ENCODE assay signal across 8 cellular contexts in genomic region chr5:57174128-57174849, GRCh38. TPM values are rescaled to one million over a fixed set of nuclear protein-coding genes. Genes with fewer than 3 reads are reported as not detected.
DNase-seq lines count a peak whose midpoint lies in the region; ATAC-seq and TF ChIP-seq lines count a peak whose summit lies in the region.

No MANE protein-coding gene starts in this region.

- no peak for TF ChIP-seq POLR2A in esophagus squamous epithelium (IDR thresholded peaks at IDR 0.05)

- no peaks in the 10 kb centered on the region for H3K9me3 ChIP-seq in esophagus squamous epithelium
- no peaks in the 10 kb centered on the region for H3K9me3 ChIP-seq in naive thymus-derived CD4-positive, alpha-beta T cell (ENCODE audit: control insufficient read depth in 2 of 3, low read length in 3 of 3)

- peak overlapping the region; percentile 91 to 100 (median 99) for H3K27ac Mint-ChIP-seq in IgD-negative memory B cell
- peak overlapping the region; percentile 99 for H3K27ac Mint-ChIP-seq in activated CD4-positive, alpha-beta memory T cell treated with anti-CD3 and anti-CD28 coated beads, Interleukin-2, amount 10 ng/mL, durations not matched to agents 7 days and 5 days
- H3K27ac Mint-ChIP-seq in naive thymus-derived CD4-positive, alpha-beta T cell: peak overlapping the region; percentile 92 to 100 (median 98)

- WGBS in esophagus squamous epithelium, 2 donors: 0% methylated on average over 22 of the region's 47 CpGs

- DNase-seq in AG20443 (ENCODE audit: low spot score) (peak; percentile 32), esophagus squamous epithelium (lab: John Stamatoyannopoulos, UW) (no peak), NCI-H1048 (lab: John Stamatoyannopoulos, UW) (no peak)
- peak; percentile 41 for DNase-seq in activated CD4-positive, alpha-beta memory T cell treated with anti-CD3 and anti-CD28 coated beads, Interleukin-2, amount 10 ng/mL, durations not matched to agents 7 days and 5 days
- peak in 7 of 9 donors; percentile 29 to 49 (median 34) for DNase-seq in naive thymus-derived CD4-positive, alpha-beta T cell

- H3K36me3 ChIP-seq in esophagus squamous epithelium: no peaks in the 10 kb centered on the region
- H3K36me3 ChIP-seq in naive thymus-derived CD4-positive, alpha-beta T cell (ENCODE audit: control insufficient read depth in 2 of 3, insufficient read depth in 3 of 3, low read length in 3 of 3): peaks cover 0 to 9% (median 0%) of the 10 kb centered on the region in 3 experiments

- peak overlapping the region; percentile 100 for H3K27ac ChIP-seq in esophagus squamous epithelium
- H3K27ac ChIP-seq in naive thymus-derived CD4-positive, alpha-beta T cell (ENCODE audit: low read depth, low read length): peak overlapping the region; percentile 99

- POLR2A ChIA-PET in activated CD4-positive, alpha-beta memory T cell treated with anti-CD3 and anti-CD28 coated beads, Interleukin-2, amount 10 ng/mL, durations not matched to agents 7 days and 5 days (lab: Charles Lee): interaction anchor here (0.9 to 1.9 kb wide), 11 partner anchors 8 to 845 kb away, joined by 3 to 21 read pairs (median 4); partner anchors contain the start of genes MAP3K1 and SETD9
- POLR2A ChIA-PET in naive thymus-derived CD4-positive, alpha-beta T cell (lab: Charles Lee): interaction anchor here (0.5 to 1.3 kb wide), 6 partner anchors 14 to 515 kb away, joined by 3 to 6 read pairs (median 3); no protein-coding TSS in a partner anchor

- H3K4me3 Mint-ChIP-seq in IgD-negative memory B cell: peak overlapping the region; percentile 82 to 100 (median 100)
- peak overlapping the region; percentile 96 for H3K4me3 Mint-ChIP-seq in activated CD4-positive, alpha-beta memory T cell treated with anti-CD3 and anti-CD28 coated beads, Interleukin-2, amount 10 ng/mL, durations not matched to agents 7 days and 5 days
- H3K4me3 Mint-ChIP-seq in naive thymus-derived CD4-positive, alpha-beta T cell: peak overlapping the region; percentile 89 to 100 (median 97)

- intact Hi-C loops in esophagus squamous epithelium (cut with DNase I): no loop called here
- intact Hi-C loops in naive thymus-derived CD4-positive, alpha-beta T cell (cut with micrococcal nuclease): loop anchor here (1.0 to 10.0 kb wide), 11 partner anchors 15 to 1861 kb away; partner anchors contain the start of genes MAP3K1 (in 1 of the 2), PLPP1 (in 1 of the 2) and SLC38A9 (in 1 of the 2)

- H3K36me3 Mint-ChIP-seq in IgD-negative memory B cell: peaks cover 6% of the 10 kb centered on the region
- H3K36me3 Mint-ChIP-seq in activated CD4-positive, alpha-beta memory T cell treated with anti-CD3 and anti-CD28 coated beads, Interleukin-2, amount 10 ng/mL, durations not matched to agents 7 days and 5 days (ENCODE audit: low read depth): peaks cover 44% of the 10 kb centered on the region
- peaks cover 1 to 33% (median 23%) of the 10 kb centered on the region in 5 donors for H3K36me3 Mint-ChIP-seq in naive thymus-derived CD4-positive, alpha-beta T cell

- H3K4me1 ChIP-seq in esophagus squamous epithelium: peaks cover 6 to 57% (median 9%) of the 10 kb centered on the region in 3 donors
- peaks cover 4 to 16% of the 10 kb centered on the region in 2 donors for H3K4me1 ChIP-seq in naive thymus-derived CD4-positive, alpha-beta T cell (ENCODE audit: control insufficient read depth in 2 of 2, insufficient read depth in 2 of 2, low read length in 2 of 2)

- no peak for TF ChIP-seq CTCF in esophagus squamous epithelium (IDR thresholded peaks at IDR 0.05)

- no peaks in the 10 kb centered on the region for H3K9me3 Mint-ChIP-seq in IgD-negative memory B cell
- H3K9me3 Mint-ChIP-seq in activated CD4-positive, alpha-beta memory T cell treated with anti-CD3 and anti-CD28 coated beads, Interleukin-2, amount 10 ng/mL, durations not matched to agents 7 days and 5 days: no peaks in the 10 kb centered on the region
- H3K9me3 Mint-ChIP-seq in naive thymus-derived CD4-positive, alpha-beta T cell: no peaks in the 10 kb centered on the region

- H3K4me3 ChIP-seq in esophagus squamous epithelium: peak overlapping the region; percentile 93 to 96 (median 94)
- H3K4me3 ChIP-seq in naive thymus-derived CD4-positive, alpha-beta T cell (ENCODE audit: low read length): peak overlapping the region; percentile 95

- no peaks in the 10 kb centered on the region for H3K27me3 ChIP-seq in esophagus squamous epithelium
- no peaks in the 10 kb centered on the region for H3K27me3 ChIP-seq in naive thymus-derived CD4-positive, alpha-beta T cell (ENCODE audit: control insufficient read depth in 2 of 2, insufficient read depth in 2 of 2, low read length in 2 of 2)

- CTCF ChIA-PET in activated CD4-positive, alpha-beta memory T cell treated with anti-CD3 and anti-CD28 coated beads, Interleukin-2, amount 10 ng/mL, durations not matched to agents 7 days and 5 days (lab: Charles Lee): interaction anchor here (0.9 to 1.5 kb wide), 3 partner anchors 16 to 274 kb away, joined by 3 to 10 read pairs (median 4); no protein-coding TSS in a partner anchor
- CTCF ChIA-PET in naive thymus-derived CD4-positive, alpha-beta T cell (lab: Charles Lee): interaction anchor here (0.7 kb wide), 1 partner anchor 34 kb away, joined by 3 read pairs; no protein-coding TSS in a partner anchor

- H3K27me3 Mint-ChIP-seq in IgD-negative memory B cell: no peaks in the 10 kb centered on the region
- H3K27me3 Mint-ChIP-seq in activated CD4-positive, alpha-beta memory T cell treated with anti-CD3 and anti-CD28 coated beads, Interleukin-2, amount 10 ng/mL, durations not matched to agents 7 days and 5 days: no peaks in the 10 kb centered on the region
- no peaks in the 10 kb centered on the region for H3K27me3 Mint-ChIP-seq in naive thymus-derived CD4-positive, alpha-beta T cell

- ATAC-seq in GM18907 (IDR thresholded peaks at IDR 0.05; ENCODE audit: unreplicated experiment) (peak; percentile 10), HG03039 (IDR thresholded peaks at IDR 0.05; ENCODE audit: unreplicated experiment) (no peak)
- no peak for ATAC-seq in naive thymus-derived CD4-positive, alpha-beta T cell

- H3K4me1 Mint-ChIP-seq in IgD-negative memory B cell: peaks cover 28 to 41% (median 33%) of the 10 kb centered on the region in 3 donors
- H3K4me1 Mint-ChIP-seq in activated CD4-positive, alpha-beta memory T cell treated with anti-CD3 and anti-CD28 coated beads, Interleukin-2, amount 10 ng/mL, durations not matched to agents 7 days and 5 days: peaks cover 34% of the 10 kb centered on the region
- H3K4me1 Mint-ChIP-seq in naive thymus-derived CD4-positive, alpha-beta T cell: peaks cover 30 to 46% (median 37%) of the 10 kb centered on the region in 7 donors

RNA-seq across cellular contexts. Expression of gene GPBP1, which starts 0.4 kb away (rescaled TPM):
- 83.3 TPM for polyA plus RNA-seq in IgD-negative memory B cell
- total RNA-seq in activated CD4-positive, alpha-beta memory T cell treated with anti-CD3 and anti-CD28 coated beads, Interleukin-2, amount 10 ng/mL, durations not matched to agents 7 days and 5 days: 100 to 1,000 TPM; 105 to 109 TPM
- total RNA-seq in esophagus squamous epithelium: 10 to 100 TPM; 27.4 to 64.3 (median 43.2) TPM
- 100 to 1,000 TPM in 4 of 5 experiments, 10 to 100 TPM in 1; 99.2 to 149 (median 116) TPM for total RNA-seq in naive thymus-derived CD4-positive, alpha-beta T cell
- polyA plus RNA-seq in naive thymus-derived CD4-positive, alpha-beta T cell: 100 to 1,000 TPM in 1 of 2 donors, 10 to 100 TPM in 1; 97.1 to 112 TPM

Comparison
In these comparisons a context has a peak if more than half of its experiments do, and no peak if none do; other contexts are left out.
1. DNase-seq: peak in AG20443 (single experiment), activated CD4-positive, alpha-beta memory T cell treated with anti-CD3 and anti-CD28 coated beads, Interleukin-2, amount 10 ng/mL, durations not matched to agents 7 days and 5 days (single experiment) and naive thymus-derived CD4-positive, alpha-beta T cell (7 of 9); none in esophagus squamous epithelium (single experiment) and NCI-H1048 (single experiment).
2. Peak in every context shown above with its lines, with median percentiles within 50 percentile points of each other: H3K27ac Mint-ChIP-seq and H3K4me3 Mint-ChIP-seq.